Comparison of ENCODE assay signal across 10 cellular contexts in genomic region chr5:62431735-62432617, GRCh38. TPM values are rescaled to one million over a fixed set of nuclear protein-coding genes. Genes with fewer than 3 reads are reported as not detected.
A peak's percentile ranks its signal among the peaks of the same experiment; 100 is the strongest.
DNase-seq lines count a peak whose midpoint lies in the region; ATAC-seq and TF ChIP-seq lines count a peak whose summit lies in the region.
"Had no signal": no experiment of that assay in that cellular context is flagged by ENCODE, and none has a peak within 500 bp of the region (broad histone marks: within the 10 kb centered on the region; RNA-seq: fewer than 3 reads in every experiment).

No MANE protein-coding gene starts in this region.

- intact Hi-C loops in lower lobe of right lung (cut with DNase I) = no loop called here
- intact Hi-C loops in upper lobe of right lung (cut with DNase I) = no loop called here

- H3K36me3 Mint-ChIP-seq in activated T-cell treated with anti-CD3 and anti-CD28 coated beads, Interleukin-2, amount 50 U/mL, for 72 hours (ENCODE audit: insufficient read depth in 2 of 2) = no peaks in the 10 kb centered on the region

- H3K9me3 Mint-ChIP-seq in activated T-cell treated with anti-CD3 and anti-CD28 coated beads, Interleukin-2, amount 50 U/mL, for 72 hours = no peaks in the 10 kb centered on the region

- no peaks in the 10 kb centered on the region for H3K36me3 ChIP-seq in lower lobe of right lung
- no peaks in the 10 kb centered on the region for H3K36me3 ChIP-seq in upper lobe of right lung
- no peaks in the 10 kb centered on the region for H3K36me3 ChIP-seq in WERI-Rb-1

- H3K9me3 ChIP-seq in lower lobe of right lung = no peaks in the 10 kb centered on the region
- no peaks in the 10 kb centered on the region for H3K9me3 ChIP-seq in upper lobe of right lung
- no peaks in the 10 kb centered on the region for H3K9me3 ChIP-seq in WERI-Rb-1 (ENCODE audit: severe bottlenecking)

- H3K4me3 ChIP-seq in coronary artery (peak overlapping the region; percentile 4), lower lobe of right lung (no peak overlapping the region), upper lobe of right lung (no peak overlapping the region), WERI-Rb-1 (ENCODE audit: low read depth, low read length) (no peak overlapping the region)

- no peaks in the 10 kb centered on the region for H3K27me3 Mint-ChIP-seq in activated T-cell treated with anti-CD3 and anti-CD28 coated beads, Interleukin-2, amount 50 U/mL, for 72 hours (ENCODE audit: low read depth)

- no peaks in the 10 kb centered on the region for H3K27me3 ChIP-seq in lower lobe of right lung (ENCODE audit: low read depth)
- H3K27me3 ChIP-seq in upper lobe of right lung = no peaks in the 10 kb centered on the region
- no peaks in the 10 kb centered on the region for H3K27me3 ChIP-seq in WERI-Rb-1 (ENCODE audit: insufficient read depth, low read depth, severe bottlenecking)

- ATAC-seq in activated T-cell treated with anti-CD3 and anti-CD28 coated beads, Interleukin-2, amount 50 U/mL, for 72 hours (replicated peaks in 1 of 2) = no peak
- peak; percentile 62 to 68 for ATAC-seq in lower lobe of right lung
- peak; percentile 66 for ATAC-seq in upper lobe of right lung
- ATAC-seq in HG02973 (IDR thresholded peaks at IDR 0.05; ENCODE audit: unreplicated experiment) = no peak

- TF ChIP-seq CTCF in coronary artery (IDR thresholded peaks at IDR 0.05) (no peak), lower lobe of right lung (IDR thresholded peaks at IDR 0.05) (no peak), upper lobe of right lung (IDR thresholded peaks at IDR 0.05) (no peak), WERI-Rb-1 (IDR thresholded peaks at IDR 0.05; ENCODE audit: low read depth, low read length) (no peak)

- H3K4me3 Mint-ChIP-seq in activated T-cell treated with anti-CD3 and anti-CD28 coated beads, Interleukin-2, amount 50 U/mL, for 72 hours = no peak overlapping the region

- peaks cover 7% of the 10 kb centered on the region for H3K4me1 Mint-ChIP-seq in activated T-cell treated with anti-CD3 and anti-CD28 coated beads, Interleukin-2, amount 50 U/mL, for 72 hours (ENCODE audit: low read depth)

- DNase-seq in activated T-cell treated with anti-CD3 and anti-CD28 coated beads, Interleukin-2, amount 50 U/mL, for 72 hours = no peak
- DNase-seq in activated T-cell treated with anti-CD3 and anti-CD28 coated beads, Interleukin-2, amount 50 U/mL, for 48 hours = no peak
- no peak for DNase-seq in coronary artery (ENCODE audit: low spot score)
- DNase-seq in lower lobe of right lung = no peak
- no peak for DNase-seq in upper lobe of right lung
- no peak for DNase-seq in activated effector memory CD4-positive, alpha-beta T cell treated with anti-CD3 and anti-CD28 coated beads, Interleukin-2, amount 50 U/mL, for 16 hours
- DNase-seq in WERI-Rb-1 = no peak
- DNase-seq: glutamatergic neuron; stimulated activated CD4-positive, alpha-beta T cell treated with anti-CD3 and anti-CD28 coated beads, Interleukin-4, amount 100 ng/mL, for 4 hours had no signal

- peak overlapping the region; percentile 11 to 38 for H3K27ac ChIP-seq in coronary artery
- H3K27ac ChIP-seq in lower lobe of right lung = peak overlapping the region; percentile 50
- peak overlapping the region; percentile 55 for H3K27ac ChIP-seq in upper lobe of right lung
- no peak overlapping the region for H3K27ac ChIP-seq in WERI-Rb-1

- peak overlapping the region; percentile 24 for H3K27ac Mint-ChIP-seq in activated T-cell treated with anti-CD3 and anti-CD28 coated beads, Interleukin-2, amount 50 U/mL, for 72 hours

- H3K4me1 ChIP-seq in lower lobe of right lung (peaks cover 19% of the 10 kb centered on the region), upper lobe of right lung (peaks cover 13% of the 10 kb centered on the region)

RNA-seq across cellular contexts. Expression of gene IPO11, which starts 19.4 kb away (rescaled TPM):
- 10 to 100 TPM; 26.6 to 39.7 TPM for total RNA-seq in activated T-cell treated with anti-CD3 and anti-CD28 coated beads, Interleukin-2, amount 50 U/mL, for 72 hours
- total RNA-seq in lower lobe of right lung (30.4 TPM), upper lobe of right lung (31.2 TPM)

RNA-seq across cellular contexts. Expression of gene DIMT1, which starts 28.3 kb away (rescaled TPM):
- total RNA-seq in activated T-cell treated with anti-CD3 and anti-CD28 coated beads, Interleukin-2, amount 50 U/mL, for 72 hours = 10 to 100 TPM; 35.3 to 42.0 TPM
- total RNA-seq in lower lobe of right lung (19.3 TPM), upper lobe of right lung (20.9 TPM)

Comparison
In these comparisons a context has a peak if more than half of its experiments do, and no peak if none do; other contexts are left out.
1. ATAC-seq: peak in lower lobe of right lung (2 of 2) and upper lobe of right lung (single experiment); none in activated T-cell treated with anti-CD3 and anti-CD28 coated beads, Interleukin-2, amount 50 U/mL, for 72 hours (0 of 2) and HG02973 (single experiment).